12 cellular contexts compared by ENCODE assay signal in the genomic region with DNA sequence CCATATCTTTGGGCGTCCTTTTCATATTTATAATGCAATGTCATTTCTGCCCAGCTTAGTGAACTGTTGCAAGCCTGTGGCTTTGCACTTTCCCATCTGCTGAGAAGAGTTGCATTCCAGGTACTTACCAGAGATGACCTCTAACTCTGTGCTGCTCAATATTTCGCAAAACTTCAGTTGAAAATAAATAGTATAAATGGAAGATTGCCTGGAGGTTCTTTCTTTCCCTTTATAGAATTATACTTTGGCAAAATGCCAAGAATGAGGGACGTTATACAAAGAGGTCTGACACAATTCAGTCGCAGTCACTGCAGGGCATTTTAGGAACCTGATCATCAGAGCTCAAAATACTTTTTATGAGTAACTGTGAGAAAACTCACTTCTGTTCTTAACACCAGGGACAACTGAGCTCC. TPM values are rescaled to one million over a fixed set of nuclear protein-coding genes. Genes with fewer than 3 reads are reported as not detected.
A peak's percentile ranks its signal among the peaks of the same experiment; 100 is the strongest.
DNase-seq lines count a peak whose midpoint lies in the region; ATAC-seq and TF ChIP-seq lines count a peak whose summit lies in the region.
"Had no signal": no experiment of that assay in that cellular context is flagged by ENCODE, and none has a peak within 500 bp of the region (broad histone marks: within the 10 kb centered on the region; RNA-seq: fewer than 3 reads in every experiment).

No MANE protein-coding gene starts in this region.

- no peaks in the 10 kb centered on the region for H3K36me3 ChIP-seq in IMR-90 (ENCODE audit: control insufficient read depth, insufficient read depth, low read length)
- H3K36me3 ChIP-seq in adipocyte (ENCODE audit: control insufficient read depth, insufficient read depth, low read length, severe bottlenecking) = no peaks in the 10 kb centered on the region
- H3K36me3 ChIP-seq in upper lobe of left lung = no peaks in the 10 kb centered on the region

- dilution Hi-C loops in IMR-90 (cut with HindIII; ENCODE audit: low sequenced_read_pairs, unreplicated experiment) = no loop called here

- no peak overlapping the region for H4K8ac ChIP-seq in IMR-90 (ENCODE audit: low read depth in 2 of 2, low read length in 2 of 2)

- no peaks in the 10 kb centered on the region for H3K4me1 ChIP-seq in IMR-90 (ENCODE audit: control insufficient read depth, insufficient read depth, low read length)
- no peaks in the 10 kb centered on the region for H3K4me1 ChIP-seq in adipocyte (ENCODE audit: control insufficient read depth, insufficient read depth, low read length)
- peaks cover 0 to 3% (median 0%) of the 10 kb centered on the region in 4 donors for H3K4me1 ChIP-seq in upper lobe of left lung

- H3K4ac ChIP-seq in IMR-90 (ENCODE audit: low read depth, low read length) = no peak overlapping the region

- no peak overlapping the region for H4K5ac ChIP-seq in IMR-90 (ENCODE audit: low read depth, low read length)

- ATAC-seq in GM21526 (IDR thresholded peaks at IDR 0.05; ENCODE audit: low FRiP score, unreplicated experiment) (peak; percentile 57), IMR-90 (ENCODE audit: low read depth) (peak; percentile 42), upper lobe of left lung (ENCODE audit: low FRiP score in 2 of 2) (no peak)

- no peaks in the 10 kb centered on the region for H3K9me1 ChIP-seq in IMR-90 (ENCODE audit: insufficient read depth, low read length)

- no peak overlapping the region for H3K4me3 ChIP-seq in IMR-90 (ENCODE audit: insufficient read depth, low read depth, low read length)
- H3K4me3 ChIP-seq in adipocyte (ENCODE audit: low read length) = no peak overlapping the region
- no peak overlapping the region for H3K4me3 ChIP-seq in upper lobe of left lung

- no peak overlapping the region for H2AK5ac ChIP-seq in IMR-90 (ENCODE audit: low read depth, low read length)

- DNase-seq in CD1c-positive myeloid dendritic cell (ENCODE audit: extremely low spot score) = peak; percentile 17
- DNase-seq in IMR-90 = peak; percentile 23
- DNase-seq in adipocyte (ENCODE audit: low read depth) = peak; percentile 41
- DNase-seq in upper lobe of left lung = no peak
- no peak for DNase-seq in activated T-cell treated with anti-CD3 and anti-CD28 coated beads, Interleukin-2, amount 50 U/mL, for 1 hour
- DNase-seq in superior temporal gyrus (ENCODE audit: extremely low spot score) = no peak
- DNase-seq in H4 (ENCODE audit: low spot score) = no peak
- DNase-seq: activated CD4-positive, alpha-beta T cell treated with anti-CD3 and anti-CD28 coated beads for 48 hours; DMS79; H9; NCI-H1930 had no signal

- CTCF ChIA-PET in IMR-90 (lab: Yijun Ruan, JAX) = no interaction called here

- no peaks in the 10 kb centered on the region for H4K20me1 ChIP-seq in IMR-90 (ENCODE audit: insufficient read depth, low read length)

- H3K9ac ChIP-seq in IMR-90 (ENCODE audit: low read depth, low read length) (no peak overlapping the region), adipocyte (ENCODE audit: low read length) (no peak overlapping the region)

- no peak overlapping the region for H3K18ac ChIP-seq in IMR-90 (ENCODE audit: low read depth, low read length)

- in situ Hi-C loops in IMR-90 (cut with MboI; ENCODE audit: low sequenced_read_pairs) = no loop called here

- BruUV-seq in IMR-90 (replicated peaks; lab: Mats Ljungman, UMichigan) = no TSS peak

- H2BK5ac ChIP-seq in IMR-90 (ENCODE audit: low read depth, low read length, poor library complexity, severe bottlenecking) = no peak overlapping the region

- no peak overlapping the region for H2BK120ac ChIP-seq in IMR-90 (ENCODE audit: low read depth, low read length)

- no peaks in the 10 kb centered on the region for H3K79me1 ChIP-seq in IMR-90 (ENCODE audit: low read depth in 1 of 2, low read length in 2 of 2)

- intact Hi-C loops in IMR-90 (cut with micrococcal nuclease) = loop anchor here (5.0 kb wide), 2 partner anchors 40 to 110 kb away; no protein-coding TSS in a partner anchor

- no peak for TF ChIP-seq RAD21 in IMR-90 (IDR thresholded peaks at IDR 0.05; ENCODE audit: low read length)

- H3K14ac ChIP-seq in IMR-90 (replicated peaks; ENCODE audit: low read depth, low read length) = no peak overlapping the region

- H3K56ac ChIP-seq in IMR-90 (ENCODE audit: extremely low read depth, insufficient read depth, low read length) = no peak overlapping the region

- TF ChIP-seq POLR2A in IMR-90 (IDR thresholded peaks at IDR 0.05; ENCODE audit: low read depth, low read length) (no peak), upper lobe of left lung (IDR thresholded peaks at IDR 0.05) (no peak)

- no peak overlapping the region for H2BK20ac ChIP-seq in IMR-90 (ENCODE audit: low read depth, low read length)

- H3K4me2 ChIP-seq in IMR-90 (ENCODE audit: low read depth, low read length) = no peak overlapping the region

- H3K9me3 ChIP-seq in IMR-90 (ENCODE audit: control insufficient read depth, insufficient read depth, low read length) (no peaks in the 10 kb centered on the region), adipocyte (ENCODE audit: control insufficient read depth, low read length) (no peaks in the 10 kb centered on the region), upper lobe of left lung (no peaks in the 10 kb centered on the region)

- no peak overlapping the region for H3K23ac ChIP-seq in IMR-90 (ENCODE audit: low read depth, low read length)

- H2BK15ac ChIP-seq in IMR-90 (ENCODE audit: low read depth, low read length) = no peak overlapping the region

- H2AFZ ChIP-seq in IMR-90 (replicated peaks; ENCODE audit: low read length, poor library complexity) = no peak overlapping the region

- no CpG with 5 or more reads among the region's 4 CpGs for WGBS in IMR-90 (ENCODE audit: extremely low coverage in 2 of 2, insufficient read length in 1 of 2), 2 experiments
- WGBS in upper lobe of left lung, 2 donors = 9 to 12% methylated on average over 4 of the region's 4 CpGs

- no peak overlapping the region for H3K27ac ChIP-seq in IMR-90 (ENCODE audit: insufficient read depth, low read length)
- no peak overlapping the region for H3K27ac ChIP-seq in upper lobe of left lung

- no peaks in the 10 kb centered on the region; the same call in 1 of the 2 replicates for H3K27me3 ChIP-seq in IMR-90 (ENCODE audit: control insufficient read depth, insufficient read depth, low read length)
- H3K27me3 ChIP-seq in adipocyte (replicated peaks; ENCODE audit: control insufficient read depth, insufficient read depth, low read length) = no peaks in the 10 kb centered on the region
- no peaks in the 10 kb centered on the region for H3K27me3 ChIP-seq in upper lobe of left lung

- H4K91ac ChIP-seq in IMR-90 (ENCODE audit: insufficient read depth, low read depth, low read length) = no peak overlapping the region

- TF ChIP-seq CTCF in IMR-90 (conservative IDR thresholded peaks at IDR 0.05; ENCODE audit: low read depth, low read length) (no peak), upper lobe of left lung (IDR thresholded peaks at IDR 0.05) (no peak)

- POLR2A ChIA-PET in IMR-90 (lab: Charles Lee; ENCODE audit: unreplicated experiment) = no interaction called here

- H2AK9ac ChIP-seq in IMR-90 (replicated peaks; ENCODE audit: low read depth, low read length, poor library complexity) = no peak overlapping the region

- TF ChIP-seq EP300 in upper lobe of left lung (IDR thresholded peaks at IDR 0.05) = no peak

TF ChIP-seq in IMR-90, 13 proteins besides CTCF, POLR2A, EP300 and RAD21:
- TF ChIP-seq, protein P1, sequence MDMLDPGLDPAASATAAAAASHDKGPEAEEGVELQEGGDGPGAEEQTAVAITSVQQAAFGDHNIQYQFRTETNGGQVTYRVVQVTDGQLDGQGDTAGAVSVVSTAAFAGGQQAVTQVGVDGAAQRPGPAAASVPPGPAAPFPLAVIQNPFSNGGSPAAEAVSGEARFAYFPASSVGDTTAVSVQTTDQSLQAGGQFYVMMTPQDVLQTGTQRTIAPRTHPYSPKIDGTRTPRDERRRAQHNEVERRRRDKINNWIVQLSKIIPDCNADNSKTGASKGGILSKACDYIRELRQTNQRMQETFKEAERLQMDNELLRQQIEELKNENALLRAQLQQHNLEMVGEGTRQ (IDR thresholded peaks at IDR 0.05; ENCODE audit: low read depth, low read length) = no peak
- no peak for TF ChIP-seq SMC3 (IDR thresholded peaks at IDR 0.05; ENCODE audit: low read depth, low read length)
- no peak for TF ChIP-seq CEBPB (IDR thresholded peaks at IDR 0.05; ENCODE audit: low read depth, low read length)
- TF ChIP-seq RCOR1 (IDR thresholded peaks at IDR 0.05; ENCODE audit: insufficient replicate concordance, low read length) = no peak
- no peak for TF ChIP-seq NFE2L2 (IDR thresholded peaks at IDR 0.05; ENCODE audit: low read depth, low read length)
- TF ChIP-seq MXI1 (IDR thresholded peaks at IDR 0.05; ENCODE audit: borderline replicate concordance, low read depth, low read length) = no peak
- no peak for TF ChIP-seq MAZ (IDR thresholded peaks at IDR 0.05; ENCODE audit: borderline replicate concordance, low read depth, low read length)
- TF ChIP-seq CHD1 (IDR thresholded peaks at IDR 0.05; ENCODE audit: low read depth, low read length) = no peak
- no peak for TF ChIP-seq FOS (IDR thresholded peaks at IDR 0.05; ENCODE audit: low read depth, low read length)
- TF ChIP-seq, protein P2, sequence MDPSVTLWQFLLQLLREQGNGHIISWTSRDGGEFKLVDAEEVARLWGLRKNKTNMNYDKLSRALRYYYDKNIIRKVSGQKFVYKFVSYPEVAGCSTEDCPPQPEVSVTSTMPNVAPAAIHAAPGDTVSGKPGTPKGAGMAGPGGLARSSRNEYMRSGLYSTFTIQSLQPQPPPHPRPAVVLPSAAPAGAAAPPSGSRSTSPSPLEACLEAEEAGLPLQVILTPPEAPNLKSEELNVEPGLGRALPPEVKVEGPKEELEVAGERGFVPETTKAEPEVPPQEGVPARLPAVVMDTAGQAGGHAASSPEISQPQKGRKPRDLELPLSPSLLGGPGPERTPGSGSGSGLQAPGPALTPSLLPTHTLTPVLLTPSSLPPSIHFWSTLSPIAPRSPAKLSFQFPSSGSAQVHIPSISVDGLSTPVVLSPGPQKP (IDR thresholded peaks at IDR 0.05; ENCODE audit: borderline replicate concordance, low read depth, low read length) = no peak
- TF ChIP-seq BHLHE40 (IDR thresholded peaks at IDR 0.05; ENCODE audit: low read depth, low read length) = no peak
- TF ChIP-seq MAFK (IDR thresholded peaks at IDR 0.05; ENCODE audit: low read depth, low read length) = no peak
- no peak for TF ChIP-seq RFX5 (IDR thresholded peaks at IDR 0.05; ENCODE audit: low read depth, low read length)

RNA-seq across cellular contexts. Expression of gene VLDLR, which starts 18.9 kb away (rescaled TPM):
- total RNA-seq in IMR-90 (2012; rRNA removed) (8.3 and 9.0 TPM in 2 replicates), upper lobe of left lung (10 to 100 TPM in 4 of 6 donors, 1 to 10 TPM in 2; 3.1 to 25.3 (median 11.9) TPM)
- 8.3 and 10.2 TPM in 2 replicates for polyA plus RNA-seq in IMR-90 (2012; rRNA removed)
- 4.2 and 5.7 TPM in 2 replicates for polyA plus RNA-seq in IMR-90 (2012; cell fraction: cytosol; rRNA removed)
- 5.6 and 17.1 TPM in 2 replicates for polyA plus RNA-seq in IMR-90 (2012; cell fraction: nucleus; rRNA removed; ENCODE audit: low replicate concordance)
- 4.9 and 7.8 TPM in 2 replicates for total RNA-seq in H4 (2014; rRNA removed; shearing (Covaris generic))

Comparison
In these comparisons a context has a peak if more than half of its experiments do, and no peak if none do; other contexts are left out.
1. DNase-seq: peak in CD1c-positive myeloid dendritic cell (single experiment), IMR-90 (single experiment) and adipocyte (single experiment); none in upper lobe of left lung (0 of 2), activated T-cell treated with anti-CD3 and anti-CD28 coated beads, Interleukin-2, amount 50 U/mL, for 1 hour (single experiment), superior temporal gyrus (single experiment) and H4 (single experiment).
2. ATAC-seq: peak in GM21526 (single experiment) and IMR-90 (single experiment); none in upper lobe of left lung (0 of 2).